24 cellular contexts compared by ENCODE assay signal in the genomic region with DNA sequence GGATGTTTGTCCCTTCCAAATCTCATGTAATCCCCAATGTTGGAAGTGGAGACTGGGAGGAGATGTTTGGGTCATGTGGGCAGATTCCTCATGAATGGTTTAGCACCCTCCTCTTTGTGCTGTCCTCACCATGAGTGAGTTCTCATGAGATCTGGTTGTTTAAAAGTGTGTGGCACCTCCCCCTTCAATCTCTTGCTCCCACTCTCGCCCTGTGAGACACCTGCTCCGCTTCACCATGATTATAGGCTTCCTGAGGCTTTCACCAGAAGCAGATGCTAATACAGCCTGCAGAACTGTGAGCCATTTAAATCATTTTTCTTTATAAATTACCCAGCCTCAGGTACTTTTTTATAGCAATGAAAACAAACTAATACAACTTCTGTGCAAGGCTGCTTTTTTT.
"Had no signal": no experiment of that assay in that cellular context is flagged by ENCODE, and none has a peak within 500 bp of the region (broad histone marks: within the 10 kb centered on the region; RNA-seq: fewer than 3 reads in every experiment).

No MANE protein-coding gene starts in this region.

- H3K9ac ChIP-seq: neural progenitor cell, parathyroid adenoma had no signal

- H3K9me3 ChIP-seq: ovary, psoas muscle, right lobe of liver, sigmoid colon, stomach, thoracic aorta, thyroid gland, tibial nerve, upper lobe of left lung, vagina had no signal

- H3K27me3 ChIP-seq: neural progenitor cell, ovary, right lobe of liver, sigmoid colon, stomach, thyroid gland, tibial nerve, upper lobe of left lung, vagina had no signal

- H3K4me1 ChIP-seq: thyroid gland, upper lobe of left lung, vagina had no signal

- H3K36me3 ChIP-seq: neural progenitor cell, ovary, right lobe of liver, sigmoid colon, stomach, thoracic aorta, thyroid gland, tibial nerve, upper lobe of left lung, vagina had no signal

- ATAC-seq: psoas muscle; right cardiac atrium; right lobe of liver; stimulated activated effector memory CD8-positive, alpha-beta T cell treated with anti-CD3 and anti-CD28 coated beads, Interleukin-12 subunit alpha, Interleukin-12 subunit beta, amount 100 ng/mL, for 72 hours; stimulated activated naive B cell treated with anti-CD40 and anti-IgM and Interleukin-4, amounts not matched to agents 10 μg/mL and 1 μg/mL and 100 μg/mL, for 72 hours had no signal

- H3K79me2 ChIP-seq: parathyroid adenoma had no signal

- H3K27ac ChIP-seq: neural progenitor cell, ovary, parathyroid adenoma, psoas muscle, right lobe of liver, sigmoid colon, stomach, thoracic aorta, thyroid gland, tibial nerve, upper lobe of left lung, vagina had no signal

- DNase-seq: occipital lobe; ovary; posterior cingulate gyrus; psoas muscle; right cardiac atrium; right lobe of liver; sigmoid colon; small intestine; stimulated activated CD4-positive, alpha-beta T cell treated with anti-CD3 and anti-CD28 coated beads, Interleukin-15, amount 100 ng/mL, for 24 hours; stimulated activated CD4-positive, alpha-beta T cell treated with anti-CD3 and anti-CD28 coated beads, Interleukin-2, amount 100 ng/mL, for 24 hours; stimulated activated CD4-positive, alpha-beta T cell treated with anti-CD3 and anti-CD28 coated beads, Interleukin-2, amount 100 ng/mL, for 48 hours; stimulated activated CD4-positive, alpha-beta T cell treated with anti-CD3 and anti-CD28 coated beads, Interleukin-4, amount 100 ng/mL, for 24 hours; stimulated activated naive B cell treated with anti-CD40 and anti-IgM and Interleukin-4, amounts not matched to agents 10 μg/mL and 1 μg/mL and 100 μg/mL, for 72 hours; stimulated activated naive CD4-positive, alpha-beta T cell treated with Interleukin-2 at 50 U/mL for 16 hours; stomach; thyroid gland; trophoblast cell; upper lobe of left lung had no signal

- H2AFZ ChIP-seq: neural progenitor cell, parathyroid adenoma had no signal

- H3K4me3 ChIP-seq: neural progenitor cell, ovary, psoas muscle, right lobe of liver, sigmoid colon, stomach, thoracic aorta, thyroid gland, tibial nerve, upper lobe of left lung, vagina had no signal
